Comparison of ENCODE assay signal across 8 cellular contexts in the genomic region with DNA sequence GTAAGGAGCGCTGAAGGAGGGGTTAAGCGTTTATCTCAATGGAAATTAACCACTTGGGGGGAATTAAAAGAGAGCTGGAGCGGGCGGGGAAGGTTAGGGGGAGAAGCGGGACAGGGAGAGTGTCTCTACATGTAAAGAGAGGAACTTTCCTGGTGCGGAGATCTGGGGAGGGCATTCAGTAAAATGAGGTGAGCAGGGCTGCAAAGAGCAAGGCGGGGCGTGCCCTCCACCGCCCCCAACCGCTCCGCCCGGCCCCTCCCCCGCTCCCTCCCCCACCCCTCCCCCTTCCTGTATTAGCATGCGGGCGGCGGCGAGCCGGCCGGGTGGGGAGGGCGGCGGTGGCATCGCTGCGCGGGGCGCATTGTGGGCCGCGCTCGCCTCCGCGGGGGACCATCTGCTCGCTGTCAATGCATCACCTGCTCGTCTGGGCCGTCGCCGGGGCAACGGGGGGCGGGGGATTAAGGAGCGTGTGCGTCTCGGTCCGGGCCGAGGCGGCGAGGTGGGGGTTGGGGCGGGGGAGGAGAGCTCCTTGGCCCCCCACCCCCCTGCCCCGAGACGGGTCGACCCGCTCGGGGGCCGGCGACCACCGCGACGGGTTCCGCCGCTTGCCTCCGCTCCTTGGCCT. TPM values are rescaled to one million over a fixed set of nuclear protein-coding genes. Genes with fewer than 3 reads are reported as not detected.
DNase-seq lines count a peak whose midpoint lies in the region; ATAC-seq and TF ChIP-seq lines count a peak whose summit lies in the region.

No MANE protein-coding gene starts in this region.

- peaks cover 36% of the 10 kb centered on the region for H3K27me3 Mint-ChIP-seq in stimulated activated naive CD8-positive, alpha-beta T cell treated with anti-CD3 and anti-CD28 coated beads, Interleukin-15, Interleukin-2, amounts not matched to agents 100 ng/mL and 50 ng/mL, for 24 hours

- DNase-seq in CD1c-positive myeloid dendritic cell (ENCODE audit: extremely low spot score) (peak; percentile 5), T-helper 9 cell (peak; percentile 30), brain microvascular endothelial cell (no peak), lower lobe of right lung (peak; percentile 41), LoVo (ENCODE audit: low spot score) (no peak)

- TF ChIP-seq CTCF in KMS-11 (conservative IDR thresholded peaks at IDR 0.05; ENCODE audit: low read depth, low read length), result no peak
- no peak for TF ChIP-seq CTCF in brain microvascular endothelial cell (IDR thresholded peaks at IDR 0.05; ENCODE audit: low read depth, low read length, missing control alignments)
- TF ChIP-seq CTCF in lower lobe of right lung (IDR thresholded peaks at IDR 0.05), result no peak

- no peaks in the 10 kb centered on the region for H3K36me3 Mint-ChIP-seq in stimulated activated naive CD8-positive, alpha-beta T cell treated with anti-CD3 and anti-CD28 coated beads, Interleukin-15, Interleukin-2, amounts not matched to agents 100 ng/mL and 50 ng/mL, for 24 hours (ENCODE audit: low read depth)

- H3K4me1 ChIP-seq in KMS-11 (ENCODE audit: low read depth, poor library complexity, severe bottlenecking) (no peaks in the 10 kb centered on the region), lower lobe of right lung (peaks cover 12% of the 10 kb centered on the region)

- peak overlapping the region; percentile 72 for H3K4me3 Mint-ChIP-seq in stimulated activated naive CD8-positive, alpha-beta T cell treated with anti-CD3 and anti-CD28 coated beads, Interleukin-15, Interleukin-2, amounts not matched to agents 100 ng/mL and 50 ng/mL, for 24 hours

- no peaks in the 10 kb centered on the region for H3K27me3 ChIP-seq in KMS-11 (ENCODE audit: insufficient read depth, low read depth)
- peaks cover 7% of the 10 kb centered on the region for H3K27me3 ChIP-seq in brain microvascular endothelial cell (replicated peaks)
- peaks cover 34% of the 10 kb centered on the region for H3K27me3 ChIP-seq in lower lobe of right lung (ENCODE audit: low read depth)

- H3K27ac Mint-ChIP-seq in stimulated activated naive CD8-positive, alpha-beta T cell treated with anti-CD3 and anti-CD28 coated beads, Interleukin-15, Interleukin-2, amounts not matched to agents 100 ng/mL and 50 ng/mL, for 24 hours, result peak overlapping the region; percentile 61

- ATAC-seq in GM21390 (IDR thresholded peaks at IDR 0.05; ENCODE audit: unreplicated experiment) (peak; percentile 70), lower lobe of right lung (peak; percentile 44 to 77)

- H2AFZ ChIP-seq in KMS-11 (ENCODE audit: low read depth), result peak overlapping the region; percentile 95

- no peak overlapping the region for H3K4me3 ChIP-seq in KMS-11 (IDR thresholded peaks at IDR 0.05; ENCODE audit: insufficient read depth, low read depth, low read length)
- peak overlapping the region; percentile 22 for H3K4me3 ChIP-seq in brain microvascular endothelial cell (ENCODE audit: low read depth, low read length)
- H3K4me3 ChIP-seq in lower lobe of right lung, result peak overlapping the region; percentile 43

- no peaks in the 10 kb centered on the region for H3K36me3 ChIP-seq in KMS-11 (ENCODE audit: insufficient read depth)
- H3K36me3 ChIP-seq in brain microvascular endothelial cell (replicated peaks), result no peaks in the 10 kb centered on the region
- no peaks in the 10 kb centered on the region for H3K36me3 ChIP-seq in lower lobe of right lung

- H3K9me3 ChIP-seq in lower lobe of right lung, result no peaks in the 10 kb centered on the region

- H3K79me2 ChIP-seq in KMS-11 (ENCODE audit: insufficient read depth, low read depth), result no peaks in the 10 kb centered on the region

- no peaks in the 10 kb centered on the region for H4K20me1 ChIP-seq in KMS-11 (ENCODE audit: insufficient read depth)

- no peak overlapping the region for H3K27ac ChIP-seq in KMS-11
- no peak overlapping the region for H3K27ac ChIP-seq in brain microvascular endothelial cell
- H3K27ac ChIP-seq in lower lobe of right lung, result no peak overlapping the region

- peaks cover 14% of the 10 kb centered on the region for H3K9me3 Mint-ChIP-seq in stimulated activated naive CD8-positive, alpha-beta T cell treated with anti-CD3 and anti-CD28 coated beads, Interleukin-15, Interleukin-2, amounts not matched to agents 100 ng/mL and 50 ng/mL, for 24 hours

- H3K4me1 Mint-ChIP-seq in stimulated activated naive CD8-positive, alpha-beta T cell treated with anti-CD3 and anti-CD28 coated beads, Interleukin-15, Interleukin-2, amounts not matched to agents 100 ng/mL and 50 ng/mL, for 24 hours (ENCODE audit: low read depth), result peaks cover 52% of the 10 kb centered on the region

- in situ Hi-C loops in brain microvascular endothelial cell (cut with HindIII; ENCODE audit: low pct_ligation_motif_present, low sequenced_read_pairs), result no loop called here

- H3K9ac ChIP-seq in KMS-11, result peak overlapping the region; percentile 42; the same call in 1 of the 2 replicates

- peak overlapping the region; percentile 96; the same call in 1 of the 2 replicates for H3K4me2 ChIP-seq in KMS-11

- intact Hi-C loops in lower lobe of right lung (cut with DNase I), result no loop called here

RNA-seq across cellular contexts. Expression of a gene that starts 0.5 kb away (rescaled TPM):
- not detected for total RNA-seq in lower lobe of right lung

Comparison
In these comparisons a context has a peak if more than half of its experiments do, and no peak if none do; other contexts are left out.
1. DNase-seq: peak in CD1c-positive myeloid dendritic cell (single experiment), T-helper 9 cell (single experiment) and lower lobe of right lung (single experiment); none in brain microvascular endothelial cell (single experiment) and LoVo (single experiment).